Comparison of ENCODE assay signal across 2 cellular contexts in the genomic region with DNA sequence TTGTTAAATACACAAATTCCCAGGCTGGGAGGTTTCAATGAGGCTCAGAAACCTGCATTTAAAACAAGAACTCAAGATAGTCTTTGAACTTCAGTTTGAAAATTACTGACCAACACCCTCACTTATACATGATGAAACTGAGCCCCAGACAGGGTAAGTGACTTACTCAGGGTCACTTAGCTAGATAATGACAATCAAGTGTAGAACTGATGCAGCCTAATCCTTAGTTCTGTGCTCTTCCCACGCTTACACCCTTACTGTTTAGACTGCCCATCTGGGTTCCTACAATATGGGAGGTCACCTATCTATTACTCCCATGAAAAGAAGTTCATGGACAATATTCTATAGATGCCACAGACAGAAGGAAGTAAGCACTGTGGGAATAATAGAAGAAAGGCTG.
TF ChIP-seq lines count a peak whose summit lies in the region.

No MANE protein-coding gene starts in this region.

TF ChIP-seq in K562, 482 proteins besides CTCF, POLR2A, EP300 and RAD21 (continues in another document):
- TF ChIP-seq ZFP36 (IDR thresholded peaks at IDR 0.05; ENCODE audit: low read depth, low read length, partially characterized antibody) (peak; percentile 23), ARID1B (IDR thresholded peaks at IDR 0.05) (0 out of 2 replicates have a peak, but pooled peaks have one; percentile 28), ZBTB17 (CRISPR knock-in tag; IDR thresholded peaks at IDR 0.05) (peak; percentile 91), ZNF124 (CRISPR knock-in tag; IDR thresholded peaks at IDR 0.05) (no peak), CBFA2T3 (IDR thresholded peaks at IDR 0.05) (peak; percentile 39), SMAD4 (CRISPR knock-in tag; conservative IDR thresholded peaks at IDR 0.05) (peak; percentile 66), L3MBTL2 (IDR thresholded peaks at IDR 0.05) (0 out of 2 replicates have a peak, but pooled peaks have one; percentile 15), ZNF24 (IDR thresholded peaks at IDR 0.05) (peak; percentile 69), ZNF699 (CRISPR knock-in tag; IDR thresholded peaks at IDR 0.05; ENCODE audit: insufficient replicate concordance) (no peak), CEBPG (CRISPR knock-in tag; IDR thresholded peaks at IDR 0.05) (peak; percentile 75), CEBPG (tag; conservative IDR thresholded peaks at IDR 0.05 in 1 of 2, IDR thresholded peaks at IDR 0.05 in 1 of 2) (0 out of 4 replicates have a peak, but pooled peaks of 1 of the 2 experiments have one; percentile 41)
- TF ChIP-seq, protein P1, sequence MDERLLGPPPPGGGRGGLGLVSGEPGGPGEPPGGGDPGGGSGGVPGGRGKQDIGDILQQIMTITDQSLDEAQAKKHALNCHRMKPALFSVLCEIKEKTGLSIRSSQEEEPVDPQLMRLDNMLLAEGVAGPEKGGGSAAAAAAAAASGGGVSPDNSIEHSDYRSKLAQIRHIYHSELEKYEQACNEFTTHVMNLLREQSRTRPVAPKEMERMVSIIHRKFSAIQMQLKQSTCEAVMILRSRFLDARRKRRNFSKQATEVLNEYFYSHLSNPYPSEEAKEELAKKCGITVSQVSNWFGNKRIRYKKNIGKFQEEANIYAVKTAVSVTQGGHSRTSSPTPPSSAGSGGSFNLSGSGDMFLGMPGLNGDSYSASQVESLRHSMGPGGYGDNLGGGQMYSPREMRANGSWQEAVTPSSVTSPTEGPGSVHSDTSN (CRISPR knock-in tag; IDR thresholded peaks at IDR 0.05; ENCODE audit: low read depth): no peak
- TF ChIP-seq, protein P1 (tag; conservative IDR thresholded peaks at IDR 0.05; ENCODE audit: low read depth): no peak
- TF ChIP-seq, protein P2, sequence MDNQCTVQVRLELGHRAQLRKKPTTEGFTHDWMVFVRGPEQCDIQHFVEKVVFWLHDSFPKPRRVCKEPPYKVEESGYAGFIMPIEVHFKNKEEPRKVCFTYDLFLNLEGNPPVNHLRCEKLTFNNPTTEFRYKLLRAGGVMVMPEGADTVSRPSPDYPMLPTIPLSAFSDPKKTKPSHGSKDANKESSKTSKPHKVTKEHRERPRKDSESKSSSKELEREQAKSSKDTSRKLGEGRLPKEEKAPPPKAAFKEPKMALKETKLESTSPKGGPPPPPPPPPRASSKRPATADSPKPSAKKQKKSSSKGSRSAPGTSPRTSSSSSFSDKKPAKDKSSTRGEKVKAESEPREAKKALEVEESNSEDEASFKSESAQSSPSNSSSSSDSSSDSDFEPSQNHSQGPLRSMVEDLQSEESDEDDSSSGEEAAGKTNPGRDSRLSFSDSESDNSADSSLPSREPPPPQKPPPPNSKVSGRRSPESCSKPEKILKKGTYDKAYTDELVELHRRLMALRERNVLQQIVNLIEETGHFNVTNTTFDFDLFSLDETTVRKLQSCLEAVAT (IDR thresholded peaks at IDR 0.05): peak in 1 of 2 experiments; percentile 93; a peak in 2 of 4 replicates
- TF ChIP-seq, protein P3, sequence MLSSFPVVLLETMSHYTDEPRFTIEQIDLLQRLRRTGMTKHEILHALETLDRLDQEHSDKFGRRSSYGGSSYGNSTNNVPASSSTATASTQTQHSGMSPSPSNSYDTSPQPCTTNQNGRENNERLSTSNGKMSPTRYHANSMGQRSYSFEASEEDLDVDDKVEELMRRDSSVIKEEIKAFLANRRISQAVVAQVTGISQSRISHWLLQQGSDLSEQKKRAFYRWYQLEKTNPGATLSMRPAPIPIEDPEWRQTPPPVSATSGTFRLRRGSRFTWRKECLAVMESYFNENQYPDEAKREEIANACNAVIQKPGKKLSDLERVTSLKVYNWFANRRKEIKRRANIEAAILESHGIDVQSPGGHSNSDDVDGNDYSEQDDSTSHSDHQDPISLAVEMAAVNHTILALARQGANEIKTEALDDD (IDR thresholded peaks at IDR 0.05): peak; percentile 39; the same call in 1 of the 2 replicates
- TF ChIP-seq, protein P4, sequence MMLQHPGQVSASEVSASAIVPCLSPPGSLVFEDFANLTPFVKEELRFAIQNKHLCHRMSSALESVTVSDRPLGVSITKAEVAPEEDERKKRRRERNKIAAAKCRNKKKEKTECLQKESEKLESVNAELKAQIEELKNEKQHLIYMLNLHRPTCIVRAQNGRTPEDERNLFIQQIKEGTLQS (IDR thresholded peaks at IDR 0.05): peak; percentile 50; the same call in 1 of the 2 replicates
- TF ChIP-seq, protein P4 (CRISPR knock-in tag; conservative IDR thresholded peaks at IDR 0.05): no peak
- TF ChIP-seq, protein P5, sequence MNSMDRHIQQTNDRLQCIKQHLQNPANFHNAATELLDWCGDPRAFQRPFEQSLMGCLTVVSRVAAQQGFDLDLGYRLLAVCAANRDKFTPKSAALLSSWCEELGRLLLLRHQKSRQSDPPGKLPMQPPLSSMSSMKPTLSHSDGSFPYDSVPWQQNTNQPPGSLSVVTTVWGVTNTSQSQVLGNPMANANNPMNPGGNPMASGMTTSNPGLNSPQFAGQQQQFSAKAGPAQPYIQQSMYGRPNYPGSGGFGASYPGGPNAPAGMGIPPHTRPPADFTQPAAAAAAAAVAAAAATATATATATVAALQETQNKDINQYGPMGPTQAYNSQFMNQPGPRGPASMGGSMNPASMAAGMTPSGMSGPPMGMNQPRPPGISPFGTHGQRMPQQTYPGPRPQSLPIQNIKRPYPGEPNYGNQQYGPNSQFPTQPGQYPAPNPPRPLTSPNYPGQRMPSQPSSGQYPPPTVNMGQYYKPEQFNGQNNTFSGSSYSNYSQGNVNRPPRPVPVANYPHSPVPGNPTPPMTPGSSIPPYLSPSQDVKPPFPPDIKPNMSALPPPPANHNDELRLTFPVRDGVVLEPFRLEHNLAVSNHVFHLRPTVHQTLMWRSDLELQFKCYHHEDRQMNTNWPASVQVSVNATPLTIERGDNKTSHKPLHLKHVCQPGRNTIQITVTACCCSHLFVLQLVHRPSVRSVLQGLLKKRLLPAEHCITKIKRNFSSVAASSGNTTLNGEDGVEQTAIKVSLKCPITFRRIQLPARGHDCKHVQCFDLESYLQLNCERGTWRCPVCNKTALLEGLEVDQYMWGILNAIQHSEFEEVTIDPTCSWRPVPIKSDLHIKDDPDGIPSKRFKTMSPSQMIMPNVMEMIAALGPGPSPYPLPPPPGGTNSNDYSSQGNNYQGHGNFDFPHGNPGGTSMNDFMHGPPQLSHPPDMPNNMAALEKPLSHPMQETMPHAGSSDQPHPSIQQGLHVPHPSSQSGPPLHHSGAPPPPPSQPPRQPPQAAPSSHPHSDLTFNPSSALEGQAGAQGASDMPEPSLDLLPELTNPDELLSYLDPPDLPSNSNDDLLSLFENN (IDR thresholded peaks at IDR 0.05; ENCODE audit: low read depth in 2 of 2, low read length in 2 of 2): peak in 1 of 2 experiments; percentile 39; a peak in 1 of 4 replicates

TF ChIP-seq in HepG2, 621 proteins besides CTCF, POLR2A, EP300 and RAD21:
- TF ChIP-seq CHD4 (IDR thresholded peaks at IDR 0.05; ENCODE audit: borderline replicate concordance, low read length) (no peak), CENPX (CRISPR knock-in tag; IDR thresholded peaks at IDR 0.05) (no peak), SALL1 (CRISPR knock-in tag; IDR thresholded peaks at IDR 0.05) (no peak), ZNF296 (CRISPR knock-in tag; conservative IDR thresholded peaks at IDR 0.05) (no peak), MZF1 (CRISPR knock-in tag; IDR thresholded peaks at IDR 0.05; ENCODE audit: borderline replicate concordance) (no peak), ZNF782 (CRISPR knock-in tag; IDR thresholded peaks at IDR 0.05; ENCODE audit: borderline replicate concordance) (no peak), ZNF607 (CRISPR knock-in tag; IDR thresholded peaks at IDR 0.05; ENCODE audit: borderline replicate concordance) (no peak), ZNF615 (CRISPR knock-in tag; IDR thresholded peaks at IDR 0.05; ENCODE audit: borderline replicate concordance) (no peak), KLF9 (CRISPR knock-in tag; IDR thresholded peaks at IDR 0.05; ENCODE audit: low read depth) (no peak), SMARCC2 (IDR thresholded peaks at IDR 0.05) (no peak), ELF4 (CRISPR knock-in tag; IDR thresholded peaks at IDR 0.05; ENCODE audit: borderline replicate concordance) (no peak), HOXD1 (CRISPR knock-in tag; IDR thresholded peaks at IDR 0.05) (no peak), RFX5 (IDR thresholded peaks at IDR 0.05; ENCODE audit: low read depth, low read length) (no peak), ZNF841 (CRISPR knock-in tag; IDR thresholded peaks at IDR 0.05; ENCODE audit: borderline replicate concordance) (no peak)
- TF ChIP-seq, protein P6, sequence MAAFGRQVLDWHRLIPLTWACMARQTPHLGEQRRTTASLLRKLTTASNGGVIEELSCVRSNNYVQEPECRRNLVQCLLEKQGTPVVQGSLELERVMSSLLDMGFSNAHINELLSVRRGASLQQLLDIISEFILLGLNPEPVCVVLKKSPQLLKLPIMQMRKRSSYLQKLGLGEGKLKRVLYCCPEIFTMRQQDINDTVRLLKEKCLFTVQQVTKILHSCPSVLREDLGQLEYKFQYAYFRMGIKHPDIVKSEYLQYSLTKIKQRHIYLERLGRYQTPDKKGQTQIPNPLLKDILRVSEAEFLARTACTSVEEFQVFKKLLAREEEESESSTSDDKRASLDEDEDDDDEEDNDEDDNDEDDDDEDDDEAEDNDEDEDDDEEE (CRISPR knock-in tag; IDR thresholded peaks at IDR 0.05): no peak
- TF ChIP-seq, protein P7, sequence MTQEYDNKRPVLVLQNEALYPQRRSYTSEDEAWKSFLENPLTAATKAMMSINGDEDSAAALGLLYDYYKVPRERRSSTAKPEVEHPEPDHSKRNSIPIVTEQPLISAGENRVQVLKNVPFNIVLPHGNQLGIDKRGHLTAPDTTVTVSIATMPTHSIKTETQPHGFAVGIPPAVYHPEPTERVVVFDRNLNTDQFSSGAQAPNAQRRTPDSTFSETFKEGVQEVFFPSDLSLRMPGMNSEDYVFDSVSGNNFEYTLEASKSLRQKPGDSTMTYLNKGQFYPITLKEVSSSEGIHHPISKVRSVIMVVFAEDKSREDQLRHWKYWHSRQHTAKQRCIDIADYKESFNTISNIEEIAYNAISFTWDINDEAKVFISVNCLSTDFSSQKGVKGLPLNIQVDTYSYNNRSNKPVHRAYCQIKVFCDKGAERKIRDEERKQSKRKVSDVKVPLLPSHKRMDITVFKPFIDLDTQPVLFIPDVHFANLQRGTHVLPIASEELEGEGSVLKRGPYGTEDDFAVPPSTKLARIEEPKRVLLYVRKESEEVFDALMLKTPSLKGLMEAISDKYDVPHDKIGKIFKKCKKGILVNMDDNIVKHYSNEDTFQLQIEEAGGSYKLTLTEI (CRISPR knock-in tag; conservative IDR thresholded peaks at IDR 0.05): no peak
- TF ChIP-seq, protein P8, sequence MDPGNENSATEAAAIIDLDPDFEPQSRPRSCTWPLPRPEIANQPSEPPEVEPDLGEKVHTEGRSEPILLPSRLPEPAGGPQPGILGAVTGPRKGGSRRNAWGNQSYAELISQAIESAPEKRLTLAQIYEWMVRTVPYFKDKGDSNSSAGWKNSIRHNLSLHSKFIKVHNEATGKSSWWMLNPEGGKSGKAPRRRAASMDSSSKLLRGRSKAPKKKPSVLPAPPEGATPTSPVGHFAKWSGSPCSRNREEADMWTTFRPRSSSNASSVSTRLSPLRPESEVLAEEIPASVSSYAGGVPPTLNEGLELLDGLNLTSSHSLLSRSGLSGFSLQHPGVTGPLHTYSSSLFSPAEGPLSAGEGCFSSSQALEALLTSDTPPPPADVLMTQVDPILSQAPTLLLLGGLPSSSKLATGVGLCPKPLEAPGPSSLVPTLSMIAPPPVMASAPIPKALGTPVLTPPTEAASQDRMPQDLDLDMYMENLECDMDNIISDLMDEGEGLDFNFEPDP (CRISPR knock-in tag; conservative IDR thresholded peaks at IDR 0.05): no peak
- TF ChIP-seq, protein P9, sequence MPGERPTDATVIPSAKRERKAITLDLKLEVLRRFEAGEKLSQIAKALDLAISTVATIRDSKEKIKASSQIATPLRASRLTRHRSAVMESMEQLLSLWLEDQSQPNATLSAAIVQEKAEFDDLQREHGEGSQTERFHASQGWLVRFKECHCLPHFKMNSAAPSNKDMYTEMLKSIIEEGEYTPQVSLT (CRISPR knock-in tag; IDR thresholded peaks at IDR 0.05; ENCODE audit: borderline replicate concordance, low read depth): no peak
